9 cellular contexts compared by ENCODE assay signal in the genomic region with DNA sequence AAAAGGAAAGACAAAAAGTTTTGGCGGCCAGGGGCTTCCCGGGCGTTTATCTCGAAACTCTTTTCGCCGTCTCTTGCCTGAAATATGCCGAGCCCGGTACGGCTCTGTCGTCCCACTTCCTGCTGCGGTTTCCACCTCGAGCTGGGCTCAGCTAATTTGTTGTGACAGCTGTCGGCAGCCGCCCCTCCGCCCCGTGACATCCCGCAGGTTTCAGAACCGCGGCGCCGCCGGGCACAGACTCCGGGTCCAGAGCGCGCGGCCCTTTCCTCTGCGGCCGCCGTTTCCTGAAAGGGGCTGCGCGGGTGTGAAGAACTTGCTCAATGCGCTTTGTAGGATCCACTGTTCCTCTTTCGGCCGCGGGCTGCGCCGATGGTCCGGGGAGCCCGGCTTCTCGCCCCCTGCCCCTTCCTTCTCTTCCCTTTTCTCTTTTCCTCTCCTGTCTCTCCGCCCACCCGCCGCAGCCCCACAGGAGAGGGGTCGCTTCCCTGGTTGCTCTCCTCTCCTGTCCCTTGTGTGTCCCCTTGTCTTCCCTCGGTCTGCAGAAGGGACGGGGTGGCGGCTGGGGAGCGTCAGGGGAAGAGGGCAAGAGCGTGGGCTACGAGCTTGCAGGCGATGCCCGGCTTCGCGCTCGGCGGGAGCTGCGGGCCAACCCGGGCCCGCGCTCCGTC. TPM values are rescaled to one million over a fixed set of nuclear protein-coding genes. Genes with fewer than 3 reads are reported as not detected.
A peak's percentile ranks its signal among the peaks of the same experiment; 100 is the strongest.
DNase-seq lines count a peak whose midpoint lies in the region; ATAC-seq and TF ChIP-seq lines count a peak whose summit lies in the region.
"Had no signal": no experiment of that assay in that cellular context is flagged by ENCODE, and none has a peak within 500 bp of the region (broad histone marks: within the 10 kb centered on the region; RNA-seq: fewer than 3 reads in every experiment).

No MANE protein-coding gene starts in this region.

- H3K27me3 ChIP-seq in endodermal cell (ENCODE audit: control insufficient read depth, insufficient read depth, low read length, poor library complexity, severe bottlenecking), result peaks cover 23% of the 10 kb centered on the region
- peaks cover 0 to 3% of the 10 kb centered on the region in 2 donors for H3K27me3 ChIP-seq in mucosa of rectum (ENCODE audit: control insufficient read depth in 2 of 2, insufficient read depth in 2 of 2, low read length in 2 of 2)

- TF ChIP-seq CTCF in endodermal cell (conservative IDR thresholded peaks at IDR 0.05), result no peak

- H3K36me3 Mint-ChIP-seq in endodermal cell (ENCODE audit: low read depth), result no peaks in the 10 kb centered on the region

- H3K4me1 Mint-ChIP-seq in endodermal cell, result peaks cover 25% of the 10 kb centered on the region

- H3K27me3 Mint-ChIP-seq in endodermal cell (ENCODE audit: insufficient read depth), result peaks cover 20% of the 10 kb centered on the region

- no peaks in the 10 kb centered on the region for H3K36me3 ChIP-seq in endodermal cell (ENCODE audit: control insufficient read depth, insufficient read depth, low read length)
- H3K36me3 ChIP-seq in mucosa of rectum (ENCODE audit: control insufficient read depth in 2 of 2, insufficient read depth in 2 of 2, low read length in 2 of 2), result no peaks in the 10 kb centered on the region

- H3K9ac ChIP-seq in endodermal cell (ENCODE audit: extremely low read depth, low read length, poor library complexity, severe bottlenecking) (peak overlapping the region; percentile 30), mucosa of rectum (ENCODE audit: low read depth in 1 of 2, low read length in 2 of 2) (peak overlapping the region; percentile 72 to 81)

- H3K4me1 ChIP-seq in endodermal cell (ENCODE audit: control insufficient read depth, insufficient read depth, low read length) (no peaks in the 10 kb centered on the region), mucosa of rectum (ENCODE audit: control insufficient read depth in 2 of 2, insufficient read depth in 2 of 2, low read length in 2 of 2) (peaks cover 45 to 59% of the 10 kb centered on the region in 2 donors)

- H3K9me3 ChIP-seq in endodermal cell (ENCODE audit: control insufficient read depth, low read length), result no peaks in the 10 kb centered on the region
- H3K9me3 ChIP-seq in mucosa of rectum (ENCODE audit: control insufficient read depth in 2 of 2, low read length in 2 of 2), result no peaks in the 10 kb centered on the region

- H3K9me3 Mint-ChIP-seq in endodermal cell, result no peaks in the 10 kb centered on the region

- peak; percentile 76 for DNase-seq in DMS 273 (lab: John Stamatoyannopoulos, UW; ENCODE audit: unreplicated experiment)
- DNase-seq in DMS 273 treated with DMSO at 0.1 percent for 48 hours (lab: John Stamatoyannopoulos, UW), result no peak
- peak; percentile 42 for DNase-seq in NK-92 (lab: John Stamatoyannopoulos, UW; ENCODE audit: unreplicated experiment)
- DNase-seq in activated CD8-positive, alpha-beta memory T cell treated with anti-CD3 and anti-CD28 coated beads for 4 hours (ENCODE audit: low read depth in 2 of 2), result peak; percentile 71 to 77
- DNase-seq in endodermal cell, result peak; percentile 83
- DNase-seq in stimulated activated CD8-positive, alpha-beta memory T cell treated with anti-CD3 and anti-CD28 coated beads, Interleukin-7, amount 100 ng/mL, for 24 hours (ENCODE audit: low read depth), result peak; percentile 68

- H3K4me3 Mint-ChIP-seq in endodermal cell, result peak overlapping the region; percentile 67

- no peak overlapping the region for H3K27ac Mint-ChIP-seq in endodermal cell

- H3K4me3 ChIP-seq in endodermal cell (ENCODE audit: low read length), result peak overlapping the region; percentile 79
- H3K4me3 ChIP-seq in mucosa of rectum (ENCODE audit: low read length in 2 of 2), result peak overlapping the region; percentile 73 to 80

- H3K27ac ChIP-seq in endodermal cell (ENCODE audit: low read depth, low read length) (no peak overlapping the region), mucosa of rectum (ENCODE audit: low read depth in 2 of 2, low read length in 2 of 2) (peak overlapping the region; percentile 89 to 92)
- H3K27ac ChIP-seq: 22Rv1 had no signal

- 0 to 1% methylated on average over 23 to 61 of the region's 61 CpGs for WGBS in endodermal cell (ENCODE audit: insufficient coverage in 1 of 2, insufficient read length in 1 of 2), 2 experiments

- ATAC-seq in HG02885 (IDR thresholded peaks at IDR 0.05; ENCODE audit: poor library complexity, unreplicated experiment), result peak; percentile 55

RNA-seq across cellular contexts. Expression of gene ARID5A, which starts 0.6 kb away (rescaled TPM):
- total RNA-seq in endodermal cell, result 1 to 10 TPM; 1.8 to 3.5 TPM
- polyA plus RNA-seq in endodermal cell (2013, experiment 1 of 2), result 6.4 TPM
- 6.9 TPM for polyA plus RNA-seq in endodermal cell (2013, experiment 2 of 2)

RNA-seq across cellular contexts. Expression of gene NEURL3, which starts 32.0 kb away (rescaled TPM):
- total RNA-seq in endodermal cell, result not detected
- not detected for polyA plus RNA-seq in endodermal cell (2013, experiment 1 of 2)
- polyA plus RNA-seq in endodermal cell (2013, experiment 2 of 2), result not detected
